In the genomic region with DNA sequence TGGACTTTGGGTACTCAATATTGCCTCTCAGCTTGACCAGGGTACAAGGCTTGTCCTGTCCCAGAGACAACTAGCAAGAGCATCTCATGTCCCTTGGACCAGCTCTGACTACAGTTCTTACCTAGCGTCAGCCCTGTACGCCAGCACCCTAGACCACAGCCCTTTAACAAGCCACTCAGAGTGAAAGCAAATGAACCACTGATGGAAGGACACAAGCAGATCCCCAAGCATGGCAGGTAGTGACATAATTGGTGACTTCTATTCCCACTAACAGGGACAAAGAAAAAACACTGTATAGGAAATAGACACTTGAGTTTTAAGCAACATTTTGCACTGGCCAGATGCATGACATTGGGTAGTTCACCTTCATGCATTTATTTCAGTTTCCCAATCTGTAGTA, we compare ENCODE assay signal across 18 cellular contexts. TPM values are rescaled to one million over a fixed set of nuclear protein-coding genes. Genes with fewer than 3 reads are reported as not detected.
DNase-seq lines count a peak whose midpoint lies in the region; ATAC-seq and TF ChIP-seq lines count a peak whose summit lies in the region.
"Had no signal": no experiment of that assay in that cellular context is flagged by ENCODE, and none has a peak within 500 bp of the region (broad histone marks: within the 10 kb centered on the region; RNA-seq: fewer than 3 reads in every experiment).

No MANE protein-coding gene starts in this region.

- H3K4me1 ChIP-seq in naive thymus-derived CD4-positive, alpha-beta T cell (ENCODE audit: control insufficient read depth in 2 of 2, insufficient read depth in 2 of 2, low read length in 2 of 2): no peaks in the 10 kb centered on the region
- no peaks in the 10 kb centered on the region for H3K4me1 ChIP-seq in esophagus muscularis mucosa
- H3K4me1 ChIP-seq: esophagus squamous epithelium, left ventricle myocardium inferior, vagina had no signal

- CTCF ChIA-PET in naive thymus-derived CD4-positive, alpha-beta T cell (lab: Charles Lee): no interaction called here

- TF ChIP-seq CTCF in esophagus muscularis mucosa (IDR thresholded peaks at IDR 0.05): no peak

- no peak overlapping the region for H3K27ac ChIP-seq in naive thymus-derived CD4-positive, alpha-beta T cell (ENCODE audit: low read depth, low read length)
- no peak overlapping the region for H3K27ac ChIP-seq in esophagus muscularis mucosa (replicated peaks in 1 of 4)
- H3K27ac ChIP-seq: esophagus squamous epithelium, left ventricle myocardium inferior, vagina had no signal

- peak; percentile 74 for ATAC-seq in GM18511 (IDR thresholded peaks at IDR 0.05; ENCODE audit: unreplicated experiment)
- peak; percentile 74 for ATAC-seq in GM19455 (IDR thresholded peaks at IDR 0.05; ENCODE audit: unreplicated experiment)
- ATAC-seq in HG02852 (IDR thresholded peaks at IDR 0.05; ENCODE audit: unreplicated experiment): peak; percentile 94
- peak; percentile 76 for ATAC-seq in HG03520 (IDR thresholded peaks at IDR 0.05; ENCODE audit: unreplicated experiment)
- no peak for ATAC-seq in naive thymus-derived CD4-positive, alpha-beta T cell
- ATAC-seq: Panc1 had no signal

- H3K27ac Mint-ChIP-seq in naive thymus-derived CD4-positive, alpha-beta T cell: peak overlapping the region in 1 of 9 donors; percentile 87
- H3K27ac Mint-ChIP-seq: activated B cell treated with CpG ODN at 0.5 μM for 24 hours, nephron had no signal

- POLR2A ChIA-PET in naive thymus-derived CD4-positive, alpha-beta T cell (lab: Charles Lee): no interaction called here

- H3K4me1 Mint-ChIP-seq in naive thymus-derived CD4-positive, alpha-beta T cell: peaks cover 0 to 5% (median 0%) of the 10 kb centered on the region in 7 donors
- H3K4me1 Mint-ChIP-seq: nephron had no signal

- WGBS in esophagus muscularis mucosa: 91% methylated on average over 2 of the region's 2 CpGs

- H3K36me3 Mint-ChIP-seq in naive thymus-derived CD4-positive, alpha-beta T cell: no peaks in the 10 kb centered on the region

- peak overlapping the region in 1 of 10 donors; percentile 45 for H3K4me3 Mint-ChIP-seq in naive thymus-derived CD4-positive, alpha-beta T cell
- H3K4me3 Mint-ChIP-seq: activated B cell treated with CpG ODN at 0.5 μM for 24 hours, nephron had no signal

- no peak for TF ChIP-seq EP300 in esophagus muscularis mucosa (IDR thresholded peaks at IDR 0.05)

- DNase-seq in NCI-H1436 (lab: John Stamatoyannopoulos, UW) (no peak), NCI-H2029 treated with DMSO at 0.1 percent for 48 hours (lab: John Stamatoyannopoulos, UW) (no peak), esophagus muscularis mucosa (ENCODE audit: extremely low spot score) (no peak)
- no peak for DNase-seq in naive thymus-derived CD4-positive, alpha-beta T cell
- DNase-seq: activated B cell treated with CpG ODN at 0.5 μM for 24 hours; amniotic stem cell; esophagus squamous epithelium; left ventricle myocardium inferior; NCI-H524 treated with DMSO at 0.1 percent for 48 hours; retina; stimulated activated CD4-positive, alpha-beta T cell treated with anti-CD3 and anti-CD28 coated beads, Interleukin-1b, Interleukin-23, amount 100 ng/mL, for 48 hours had no signal

- H3K9me3 ChIP-seq in naive thymus-derived CD4-positive, alpha-beta T cell (ENCODE audit: control insufficient read depth in 2 of 3, low read length in 3 of 3): no peaks in the 10 kb centered on the region
- H3K9me3 ChIP-seq in esophagus muscularis mucosa: no peaks in the 10 kb centered on the region
- H3K9me3 ChIP-seq: esophagus squamous epithelium, left ventricle myocardium inferior, vagina had no signal

- intact Hi-C loops in naive thymus-derived CD4-positive, alpha-beta T cell (cut with micrococcal nuclease): no loop called here
- intact Hi-C loops in esophagus muscularis mucosa (cut with DNase I): no loop called here

- H3K9me3 Mint-ChIP-seq in naive thymus-derived CD4-positive, alpha-beta T cell: no peaks in the 10 kb centered on the region
- H3K9me3 Mint-ChIP-seq: activated B cell treated with CpG ODN at 0.5 μM for 24 hours, nephron had no signal

- H3K36me3 ChIP-seq in naive thymus-derived CD4-positive, alpha-beta T cell (ENCODE audit: control insufficient read depth in 2 of 3, insufficient read depth in 3 of 3, low read length in 3 of 3): no peaks in the 10 kb centered on the region
- no peaks in the 10 kb centered on the region for H3K36me3 ChIP-seq in esophagus muscularis mucosa
- H3K36me3 ChIP-seq: esophagus squamous epithelium, left ventricle myocardium inferior, vagina had no signal

- TF ChIP-seq POLR2A in esophagus muscularis mucosa (IDR thresholded peaks at IDR 0.05; ENCODE audit: low read depth): no peak

- H3K27me3 ChIP-seq in naive thymus-derived CD4-positive, alpha-beta T cell (ENCODE audit: control insufficient read depth in 2 of 2, insufficient read depth in 2 of 2, low read length in 2 of 2): no peaks in the 10 kb centered on the region
- H3K27me3 ChIP-seq in esophagus muscularis mucosa: no peaks in the 10 kb centered on the region
- H3K27me3 ChIP-seq: vagina had no signal

- peaks cover 0 to 14% (median 6%) of the 10 kb centered on the region in 5 donors for H3K27me3 Mint-ChIP-seq in naive thymus-derived CD4-positive, alpha-beta T cell
- H3K27me3 Mint-ChIP-seq: activated B cell treated with CpG ODN at 0.5 μM for 24 hours had no signal

- no peak overlapping the region for H3K4me3 ChIP-seq in naive thymus-derived CD4-positive, alpha-beta T cell (ENCODE audit: low read length)
- no peak overlapping the region for H3K4me3 ChIP-seq in esophagus muscularis mucosa
- H3K4me3 ChIP-seq: esophagus squamous epithelium, left ventricle myocardium inferior, vagina had no signal

RNA-seq across cellular contexts. Expression of a gene that starts 8.8 kb away (rescaled TPM):
- total RNA-seq in naive thymus-derived CD4-positive, alpha-beta T cell: 10 to 100 TPM; 13.8 to 24.2 (median 15.5) TPM
- polyA plus RNA-seq in naive thymus-derived CD4-positive, alpha-beta T cell: 1 to 10 TPM; 4.1 to 6.4 TPM
- total RNA-seq in esophagus muscularis mucosa: 10 to 100 TPM; 42.7 to 66.0 (median 53.1) TPM
